ENCODE assay signal across 8 cellular contexts in the genomic region with DNA sequence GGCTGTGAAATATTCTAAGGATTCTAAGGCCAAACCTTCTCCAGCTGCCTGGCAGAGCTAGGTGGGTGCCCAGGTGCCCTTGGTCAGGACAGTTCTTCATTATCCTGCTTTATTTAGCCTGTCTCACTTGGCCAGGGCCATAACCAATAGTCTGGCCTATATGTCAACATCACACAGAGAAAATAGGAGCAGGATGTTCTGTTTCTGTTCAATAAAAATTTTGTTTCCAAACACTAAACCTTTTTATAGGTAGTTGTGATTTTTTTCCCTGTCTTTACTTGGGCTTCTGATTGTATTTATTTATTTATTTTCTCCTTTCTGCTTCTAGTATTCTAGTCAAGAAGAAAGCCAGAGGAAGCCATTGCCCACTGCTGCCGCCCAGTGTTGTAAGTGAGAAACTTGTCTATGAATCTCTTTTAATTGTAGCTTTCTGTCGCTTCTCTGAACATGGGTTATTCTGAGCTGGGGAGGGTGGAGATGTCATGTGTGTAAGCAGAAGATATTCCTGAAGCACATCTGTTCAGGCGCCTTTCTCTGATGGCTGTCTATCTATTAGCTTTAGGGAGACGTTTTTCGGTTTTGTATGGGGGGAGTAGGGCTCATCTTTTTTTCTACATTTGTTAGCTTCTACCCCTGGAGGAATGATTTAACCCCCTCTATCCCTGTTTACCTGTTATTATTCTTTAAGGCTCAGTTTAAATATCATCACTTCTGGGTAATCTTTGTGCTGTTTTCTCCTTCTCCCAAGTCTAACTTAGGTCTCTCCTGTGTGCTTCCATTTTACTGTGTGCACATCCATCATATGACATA.
DNase-seq lines count a peak whose midpoint lies in the region; ATAC-seq and TF ChIP-seq lines count a peak whose summit lies in the region.

No MANE protein-coding gene starts in this region.

- intact Hi-C loops in PC-9 (cut with micrococcal nuclease; ENCODE audit: unreplicated experiment), result loop anchor here (1.0 to 2.0 kb wide), 2 partner anchors 142 to 360 kb away; no protein-coding TSS in a partner anchor
- intact Hi-C loops in activated naive CD4-positive, alpha-beta T cell treated with anti-CD3 and anti-CD28 coated beads for 36 hours (cut with micrococcal nuclease), result loop anchor here (1.0 to 2.0 kb wide), 4 partner anchors 143 to 360 kb away; no protein-coding TSS in a partner anchor

- CTCF ChIA-PET in PC-9 (lab: Charles Lee), result interaction anchor here (0.6 to 0.9 kb wide), 2 partner anchors 139 to 359 kb away, joined by 3 to 4 read pairs; no protein-coding TSS in a partner anchor
- CTCF ChIA-PET in activated naive CD4-positive, alpha-beta T cell treated with anti-CD3 and anti-CD28 coated beads for 36 hours (lab: Charles Lee), result interaction anchor here (0.5 to 1.6 kb wide), 17 partner anchors 11 to 563 kb away, joined by 3 to 18 read pairs (median 4); a partner anchor contains a TSS

- H3K9me3 ChIP-seq in PC-9 (ENCODE audit: insufficient read depth, low read depth) (no peaks in the 10 kb centered on the region), osteoblast (ENCODE audit: low read depth, low read length) (no peaks in the 10 kb centered on the region)

- H3K4me3 ChIP-seq in PC-9 (no peak overlapping the region), osteoblast (ENCODE audit: insufficient read depth, low read length) (no peak overlapping the region)

- ATAC-seq in GM21528 (IDR thresholded peaks at IDR 0.05; ENCODE audit: low FRiP score, unreplicated experiment) (no peak), HG02571 (IDR thresholded peaks at IDR 0.05; ENCODE audit: unreplicated experiment) (no peak)

- H3K4me1 ChIP-seq in PC-9 (replicated peaks; ENCODE audit: insufficient read depth) (no peaks in the 10 kb centered on the region), osteoblast (ENCODE audit: insufficient read depth, low read length) (no peaks in the 10 kb centered on the region)

- no peaks in the 10 kb centered on the region for H3K27me3 Mint-ChIP-seq in activated naive CD4-positive, alpha-beta T cell treated with anti-CD3 and anti-CD28 coated beads for 36 hours (ENCODE audit: low read depth)

- peak; percentile 68 for TF ChIP-seq CTCF in PC-9 (conservative IDR thresholded peaks at IDR 0.05)
- peak; percentile 82 for TF ChIP-seq CTCF in osteoblast (IDR thresholded peaks at IDR 0.05; ENCODE audit: extremely low read depth, low read depth, low read length)

- H3F3A ChIP-seq in PC-9 (ENCODE audit: insufficient read depth, low read depth), result no peaks in the 10 kb centered on the region

- DNase-seq in COLO829 (ENCODE audit: low spot score), result peak; percentile 33
- DNase-seq in HuH-7 (ENCODE audit: low spot score), result peak; percentile 20
- peak; percentile 11 to 37 for DNase-seq in PC-9
- DNase-seq in activated naive CD4-positive, alpha-beta T cell treated with anti-CD3 and anti-CD28 coated beads for 36 hours, result peak; percentile 68
- peak; percentile 78 for DNase-seq in globus pallidus (ENCODE audit: low spot score)
- peak; percentile 45 for DNase-seq in osteoblast (ENCODE audit: insufficient read length, low spot score, missing footprints)

- BruUV-seq in PC-9 (replicated peaks; lab: Mats Ljungman, UMichigan), result no TSS peak

- H2AFZ ChIP-seq in PC-9 (no peak overlapping the region), osteoblast (ENCODE audit: low read length) (no peak overlapping the region)

- no peaks in the 10 kb centered on the region for H3K36me3 Mint-ChIP-seq in activated naive CD4-positive, alpha-beta T cell treated with anti-CD3 and anti-CD28 coated beads for 36 hours (ENCODE audit: low read depth)

- H3K79me2 ChIP-seq in PC-9 (ENCODE audit: low read depth), result no peaks in the 10 kb centered on the region
- no peaks in the 10 kb centered on the region for H3K79me2 ChIP-seq in osteoblast (ENCODE audit: insufficient read depth, low read length)

- no peak overlapping the region for H3K4me3 Mint-ChIP-seq in activated naive CD4-positive, alpha-beta T cell treated with anti-CD3 and anti-CD28 coated beads for 36 hours

- H3K4me2 ChIP-seq in PC-9, result no peak overlapping the region
- H3K4me2 ChIP-seq in osteoblast (ENCODE audit: insufficient read depth, low read length), result no peak overlapping the region

- POLR2A ChIA-PET in PC-9 (lab: Charles Lee; ENCODE audit: unreplicated experiment), result no interaction called here

- H3K9me2 ChIP-seq in PC-9 (ENCODE audit: insufficient read depth), result no peaks in the 10 kb centered on the region

- H3K27ac ChIP-seq in PC-9 (no peak overlapping the region), osteoblast (ENCODE audit: low read depth, low read length) (no peak overlapping the region)

- H3K9me3 Mint-ChIP-seq in activated naive CD4-positive, alpha-beta T cell treated with anti-CD3 and anti-CD28 coated beads for 36 hours, result no peaks in the 10 kb centered on the region

- no peak overlapping the region for H3K27ac Mint-ChIP-seq in activated naive CD4-positive, alpha-beta T cell treated with anti-CD3 and anti-CD28 coated beads for 36 hours

- H3K27me3 ChIP-seq in PC-9 (ENCODE audit: insufficient read depth, low read depth), result no peaks in the 10 kb centered on the region
- no peaks in the 10 kb centered on the region for H3K27me3 ChIP-seq in osteoblast (ENCODE audit: insufficient read depth, low read length)

- no peaks in the 10 kb centered on the region for H3K36me3 ChIP-seq in PC-9 (ENCODE audit: low read depth)
- H3K36me3 ChIP-seq in osteoblast (ENCODE audit: insufficient read depth, low read length), result no peaks in the 10 kb centered on the region

- H4K20me1 ChIP-seq in PC-9 (ENCODE audit: insufficient read depth) (no peaks in the 10 kb centered on the region), osteoblast (ENCODE audit: insufficient read depth, low read length) (no peaks in the 10 kb centered on the region)

- H3K4me1 Mint-ChIP-seq in activated naive CD4-positive, alpha-beta T cell treated with anti-CD3 and anti-CD28 coated beads for 36 hours (ENCODE audit: low read depth), result no peaks in the 10 kb centered on the region

Comparison
In these comparisons a context has a peak if more than half of its experiments do, and no peak if none do; other contexts are left out.
1. DNase-seq: peak in every context shown above with its lines; median percentile 78 in globus pallidus; 68 in activated naive CD4-positive, alpha-beta T cell treated with anti-CD3 and anti-CD28 coated beads for 36 hours; 45 in osteoblast; 33 in COLO829; 24 in PC-9; 20 in HuH-7.